ENCODE assay signal across 14 cellular contexts in genomic region chr5:125093776-125094175, GRCh38.
A peak's percentile ranks its signal among the peaks of the same experiment; 100 is the strongest.
DNase-seq lines count a peak whose midpoint lies in the region; ATAC-seq, FAIRE-seq and TF ChIP-seq lines count a peak whose summit lies in the region.
"Had no signal": no experiment of that assay in that cellular context is flagged by ENCODE, and none has a peak within 500 bp of the region (broad histone marks: within the 10 kb centered on the region; RNA-seq: fewer than 3 reads in every experiment).

No MANE protein-coding gene starts in this region.

- no peak for TF ChIP-seq POLR2A in testis (IDR thresholded peaks at IDR 0.05)

- H3K4me1 ChIP-seq in testis: no peaks in the 10 kb centered on the region

- TF ChIP-seq CTCF in astrocyte of the cerebellum (IDR thresholded peaks at IDR 0.05; ENCODE audit: low read depth, low read length, missing control alignments) (no peak), testis (IDR thresholded peaks at IDR 0.05) (no peak)

- no peaks in the 10 kb centered on the region for H3K27me3 ChIP-seq in testis

- WGBS in testis, 2 donors: 56 to 75% methylated on average over 3 of the region's 3 CpGs

- in situ Hi-C loops in astrocyte of the cerebellum (cut with HindIII; ENCODE audit: low sequenced_read_pairs): no loop called here

- no peak for FAIRE-seq in urothelium cell line (lab: Jason Lieb, UNC)

- intact Hi-C loops in testis (cut with DNase I; ENCODE audit: low total_unique reads): no loop called here

- DNase-seq in NCI-H82 (lab: John Stamatoyannopoulos, UW): peak; percentile 10
- no peak for DNase-seq in NCI-H82 treated with DMSO at 0.1 percent for 48 hours (lab: John Stamatoyannopoulos, UW; ENCODE audit: unreplicated experiment)
- peak; percentile 43 for DNase-seq in astrocyte of the cerebellum (ENCODE audit: low read depth)
- DNase-seq in glomerular endothelial cell (ENCODE audit: extremely low read depth, low read depth, low spot score): peak; percentile 79
- peak; percentile 44 for DNase-seq in urothelium cell line (ENCODE audit: low spot score)
- no peak for DNase-seq in testis
- no peak for DNase-seq in NCI-H526 (lab: John Stamatoyannopoulos, UW)
- DNase-seq: 8988T; activated CD8-positive, alpha-beta memory T cell treated with anti-CD3 and anti-CD28 coated beads, Interleukin-2, amount 10 ng/mL, durations not matched to agents 7 days and 5 days; aorta; GDM1; MV-4-11 had no signal

- no peaks in the 10 kb centered on the region for H3K36me3 ChIP-seq in testis (ENCODE audit: low read depth, missing control alignments)

- H3K27ac ChIP-seq in testis: no peak overlapping the region

- H3K4me3 ChIP-seq in astrocyte of the cerebellum (ENCODE audit: low read depth, low read length) (no peak overlapping the region), testis (no peak overlapping the region)

- no peak for ATAC-seq in GM18873 (IDR thresholded peaks at IDR 0.05; ENCODE audit: low FRiP score, unreplicated experiment)
- ATAC-seq: activated CD8-positive, alpha-beta memory T cell treated with anti-CD3 and anti-CD28 coated beads, Interleukin-2, amount 10 ng/mL, durations not matched to agents 7 days and 5 days; sciatic nerve had no signal

- H3K9me3 ChIP-seq in testis: no peaks in the 10 kb centered on the region

Comparison
In these comparisons a context has a peak if more than half of its experiments do, and no peak if none do; other contexts are left out.
1. DNase-seq: peak in NCI-H82 (single experiment), astrocyte of the cerebellum (single experiment), glomerular endothelial cell (single experiment) and urothelium cell line (single experiment); none in NCI-H82 treated with DMSO at 0.1 percent for 48 hours (single experiment), testis (single experiment) and NCI-H526 (0 of 2).